1 cellular context compared by ENCODE assay signal in genomic region chr19:14091086-14091884, GRCh38.
TF ChIP-seq lines count a peak whose summit lies in the region.

No MANE protein-coding gene starts in this region.

TF ChIP-seq in GM12878, 131 proteins besides CTCF, POLR2A, EP300 and RAD21 (continues in another document):
- TF ChIP-seq SIX5 (IDR thresholded peaks at IDR 0.05; ENCODE audit: low read depth, low read length, severe bottlenecking) (no peak), ZNF622 (IDR thresholded peaks at IDR 0.05) (no peak), BCL11A (IDR thresholded peaks at IDR 0.05; ENCODE audit: low read depth, low read length) (0 out of 2 replicates have a peak, but pooled peaks have one; percentile 3), ZBTB11 (CRISPR knock-in tag; IDR thresholded peaks at IDR 0.05) (no peak), YBX1 (IDR thresholded peaks at IDR 0.05) (no peak), CHD2 (IDR thresholded peaks at IDR 0.05; ENCODE audit: borderline replicate concordance, low read depth, low read length) (peak; percentile 56; the same call in 1 of the 2 replicates), TARDBP (IDR thresholded peaks at IDR 0.05; ENCODE audit: borderline replicate concordance) (peak; percentile 77; the same call in 1 of the 2 replicates), NFYA (IDR thresholded peaks at IDR 0.05; ENCODE audit: borderline replicate concordance, low read depth, low read length) (no peak), PRDM15 (CRISPR knock-in tag; IDR thresholded peaks at IDR 0.05) (no peak), PAX5 (IDR thresholded peaks at IDR 0.05; ENCODE audit: borderline replicate concordance, low read depth, low read length) (0 out of 2 replicates have a peak, but pooled peaks have one; percentile 23), DPF2 (IDR thresholded peaks at IDR 0.05) (peak; percentile 94), IKZF2 (IDR thresholded peaks at IDR 0.05) (peak; percentile 72 to 74), HDGF (IDR thresholded peaks at IDR 0.05) (no peak), USF1 (IDR thresholded peaks at IDR 0.05; ENCODE audit: borderline replicate concordance, extremely low read length, insufficient read depth, low read depth, low read length) (no peak), NFIC (IDR thresholded peaks at IDR 0.05; ENCODE audit: low read depth, low read length) (0 out of 2 replicates have a peak, but pooled peaks have one; percentile 53), HSF1 (IDR thresholded peaks at IDR 0.05; ENCODE audit: low read depth, low read length) (no peak), WRNIP1 (IDR thresholded peaks at IDR 0.05; ENCODE audit: borderline replicate concordance, low read depth, low read length) (no peak), HDAC6 (IDR thresholded peaks at IDR 0.05; ENCODE audit: unreplicated experiment) (no peak), SMAD5 (IDR thresholded peaks at IDR 0.05; ENCODE audit: low read depth) (no peak), BMI1 (IDR thresholded peaks at IDR 0.05; ENCODE audit: borderline replicate concordance) (no peak), ZBTB33 (IDR thresholded peaks at IDR 0.05) (no peak; the same call in 1 of the 2 replicates), CHD1 (IDR thresholded peaks at IDR 0.05; ENCODE audit: low read depth, low read length) (no peak), RBBP5 (conservative IDR thresholded peaks at IDR 0.05) (no peak), LARP7 (IDR thresholded peaks at IDR 0.05) (peak; percentile 96), ZNF217 (IDR thresholded peaks at IDR 0.05) (peak; percentile 78), RAD51 (IDR thresholded peaks at IDR 0.05) (no peak), NRF1 (conservative IDR thresholded peaks at IDR 0.05; ENCODE audit: low read depth, low read length) (no peak), MYC (IDR thresholded peaks at IDR 0.05; ENCODE audit: insufficient read depth, insufficient read length, insufficient replicate concordance, low read length, severe bottlenecking) (no peak), EED (IDR thresholded peaks at IDR 0.05; ENCODE audit: low read depth) (peak; percentile 54; the same call in 1 of the 2 replicates), ZSCAN29 (IDR thresholded peaks at IDR 0.05) (peak; percentile 44; the same call in 1 of the 2 replicates), NR2C2 (IDR thresholded peaks at IDR 0.05; ENCODE audit: borderline replicate concordance, control insufficient read depth, insufficient read length, low read depth) (no peak), ASH2L (IDR thresholded peaks at IDR 0.05; ENCODE audit: borderline replicate concordance, low read depth) (peak; percentile 28; the same call in 1 of the 2 replicates), E2F8 (IDR thresholded peaks at IDR 0.05; ENCODE audit: low read depth, partially characterized antibody) (no peak), HDAC2 (IDR thresholded peaks at IDR 0.05) (no peak), SMC3 (IDR thresholded peaks at IDR 0.05; ENCODE audit: borderline replicate concordance, low read length) (0 out of 2 replicates have a peak, but pooled peaks have one; percentile 4), RB1 (IDR thresholded peaks at IDR 0.05; ENCODE audit: borderline replicate concordance) (peak; percentile 66; the same call in 1 of the 2 replicates), RFX5 (IDR thresholded peaks at IDR 0.05; ENCODE audit: low read depth, low read length) (no peak), GABPA (IDR thresholded peaks at IDR 0.05; ENCODE audit: low read depth) (no peak), ZBTB40 (IDR thresholded peaks at IDR 0.05; ENCODE audit: borderline replicate concordance) (peak; percentile 100), EZH2 (IDR thresholded peaks at IDR 0.05; ENCODE audit: borderline replicate concordance, control insufficient read depth, low read depth, low read length) (no peak), CBFB (IDR thresholded peaks at IDR 0.05; ENCODE audit: low read depth) (no peak)
